In genomic region chr3:67655364-67656121, GRCh38 we compare ENCODE assay signal across 8 cellular contexts. TPM values are rescaled to one million over a fixed set of nuclear protein-coding genes. Genes with fewer than 3 reads are reported as not detected.
DNase-seq lines count a peak whose midpoint lies in the region; ATAC-seq lines count a peak whose summit lies in the region.

No MANE protein-coding gene starts in this region.

- H3K27me3 ChIP-seq in CD8-positive, alpha-beta memory T cell (ENCODE audit: insufficient read depth, low read length, poor library complexity, severe bottlenecking) = no peaks in the 10 kb centered on the region
- H3K27me3 ChIP-seq in iPS-20b (ENCODE audit: insufficient read depth, low read length) = no peaks in the 10 kb centered on the region

- POLR2A ChIA-PET in CD8-positive, alpha-beta memory T cell (lab: Charles Lee) = interaction anchor here (0.8 to 2.3 kb wide), 7 partner anchors 11 to 1397 kb away, joined by 3 to 7 read pairs (median 4); partner anchors contain the start of genes KBTBD8 and TMF1

- CTCF ChIA-PET in CD8-positive, alpha-beta memory T cell (lab: Charles Lee) = interaction anchor here (1.1 to 2.0 kb wide), 7 partner anchors 9 to 657 kb away, joined by 3 to 7 read pairs (median 4); partner anchors contain the start of gene KBTBD8

- H3K4me1 Mint-ChIP-seq in CD8-positive, alpha-beta memory T cell = peaks cover 53 to 73% (median 71%) of the 10 kb centered on the region in 3 donors

- peaks cover 0 to 2% (median 2%) of the 10 kb centered on the region in 3 donors for H3K36me3 Mint-ChIP-seq in CD8-positive, alpha-beta memory T cell

- H3K4me3 ChIP-seq in CD8-positive, alpha-beta memory T cell (ENCODE audit: low read length) = peak overlapping the region; percentile 83
- H3K4me3 ChIP-seq in iPS-20b (ENCODE audit: low read length) = peak overlapping the region; percentile 83; the same call in 1 of the 2 replicates

- peak; percentile 60 for ATAC-seq in GM21515 (IDR thresholded peaks at IDR 0.05; ENCODE audit: unreplicated experiment)

- no peaks in the 10 kb centered on the region for H3K9me3 ChIP-seq in CD8-positive, alpha-beta memory T cell (ENCODE audit: low read length)
- H3K9me3 ChIP-seq in iPS-20b (ENCODE audit: insufficient read depth, low read depth, low read length) = no peaks in the 10 kb centered on the region

- H3K9ac ChIP-seq in iPS-20b (ENCODE audit: low read depth, low read length) = no peak overlapping the region

- H3K27ac Mint-ChIP-seq in CD8-positive, alpha-beta memory T cell = peak overlapping the region; percentile 84 to 95 (median 92)

- no peaks in the 10 kb centered on the region for H3K27me3 Mint-ChIP-seq in CD8-positive, alpha-beta memory T cell

- H3K4me3 Mint-ChIP-seq in CD8-positive, alpha-beta memory T cell = peak overlapping the region; percentile 79 to 91 (median 85)

- peak; percentile 59 to 92 (median 80) for DNase-seq in CD8-positive, alpha-beta memory T cell
- DNase-seq in KBM-7 (peak; percentile 93), activated T-cell treated with anti-CD3 and anti-CD28 coated beads for 4 hours (peak; percentile 45), NCI-H1930 (lab: John Stamatoyannopoulos, UW) (no peak), cerebellar nuclear complex (lab: John Stamatoyannopoulos, UW) (no peak)
- DNase-seq in stimulated activated CD4-positive, alpha-beta T cell treated with anti-CD3 and anti-CD28 coated beads, TNF-alpha, amount 100 ng/mL, for 48 hours (ENCODE audit: low read depth in 3 of 3) = peak; percentile 32 to 71 (median 44)

- H3K36me3 ChIP-seq in CD8-positive, alpha-beta memory T cell (ENCODE audit: insufficient read depth, low read length) = no peaks in the 10 kb centered on the region
- peaks cover 7% of the 10 kb centered on the region; the same call in 1 of the 2 replicates for H3K36me3 ChIP-seq in iPS-20b (ENCODE audit: insufficient read depth, low read depth, low read length)

- peaks cover 51% of the 10 kb centered on the region for H3K4me1 ChIP-seq in CD8-positive, alpha-beta memory T cell (ENCODE audit: insufficient read depth, low read length)
- H3K4me1 ChIP-seq in iPS-20b (ENCODE audit: insufficient read depth, low read length) = peaks cover 3% of the 10 kb centered on the region; the same call in 1 of the 2 replicates

- in situ Hi-C loops in KBM-7 (cut with MboI; ENCODE audit: low pct_unique_long_range_greater_than_20kb, low sequenced_read_pairs) = loop anchor here (25.0 kb wide), 1 partner anchor 268 kb away; no protein-coding TSS in a partner anchor

- no peak overlapping the region for H3K27ac ChIP-seq in CD8-positive, alpha-beta memory T cell (ENCODE audit: low read depth, low read length)
- H3K27ac ChIP-seq in iPS-20b (ENCODE audit: low read length) = no peak overlapping the region

- H3K9me3 Mint-ChIP-seq in CD8-positive, alpha-beta memory T cell = no peaks in the 10 kb centered on the region

RNA-seq across cellular contexts. Expression of gene SUCLG2, which starts 1.1 kb away (rescaled TPM):
- total RNA-seq in CD8-positive, alpha-beta memory T cell = 10 to 100 TPM; 59.9 to 61.7 TPM
- polyA plus RNA-seq in CD8-positive, alpha-beta memory T cell = 57.0 TPM

Comparison
In these comparisons a context has a peak if more than half of its experiments do, and no peak if none do; other contexts are left out.
1. DNase-seq: peak in CD8-positive, alpha-beta memory T cell (5 of 5), KBM-7 (single experiment), activated T-cell treated with anti-CD3 and anti-CD28 coated beads for 4 hours (single experiment) and stimulated activated CD4-positive, alpha-beta T cell treated with anti-CD3 and anti-CD28 coated beads, TNF-alpha, amount 100 ng/mL, for 48 hours (3 of 3); none in NCI-H1930 (0 of 2) and cerebellar nuclear complex (0 of 2).